Comparison of ENCODE assay signal across 11 cellular contexts in genomic region chr16:32645278-32645908, GRCh38. TPM values are rescaled to one million over a fixed set of nuclear protein-coding genes. Genes with fewer than 3 reads are reported as not detected.
"Had no signal": no experiment of that assay in that cellular context is flagged by ENCODE, and none has a peak within 500 bp of the region (broad histone marks: within the 10 kb centered on the region; RNA-seq: fewer than 3 reads in every experiment).

No MANE protein-coding gene starts in this region.

RNA-seq across cellular contexts. Expression of gene TP53TG3, which starts 30.6 kb away (rescaled TPM):
- total RNA-seq: dermis microvascular lymphatic vessel endothelial cell, endodermal cell, hepatocyte, kidney, lung, omental fat pad, sciatic nerve, skeletal muscle tissue, spleen, urinary bladder had no signal
- polyA plus RNA-seq: hepatocyte, lung, spleen, thymus, urinary bladder had no signal
